ENCODE assay signal across 11 cellular contexts in the genomic region with DNA sequence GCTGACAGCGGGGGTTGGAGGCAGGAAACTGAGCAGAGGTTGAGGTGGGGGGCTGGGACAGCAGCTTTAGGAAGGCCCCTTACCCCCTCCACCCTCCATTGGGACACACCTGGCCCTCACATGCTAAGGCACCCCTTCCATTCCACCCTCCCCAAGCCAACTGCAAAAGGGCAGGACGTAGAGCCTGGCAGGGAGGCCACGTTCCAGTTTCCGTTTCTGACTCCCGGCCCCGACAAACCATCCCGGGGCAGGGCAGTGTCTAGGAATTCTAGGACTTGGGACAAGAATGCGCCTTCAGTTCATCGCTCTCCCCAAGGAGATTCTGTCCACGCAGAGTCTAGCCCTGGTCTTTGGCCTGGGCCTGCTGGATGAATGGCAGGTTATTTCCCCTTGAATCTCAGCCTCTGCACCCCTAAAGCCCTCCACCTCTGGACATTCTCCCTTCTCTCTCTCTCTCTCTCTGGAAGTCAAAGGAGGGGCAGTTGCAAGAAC.
A peak's percentile ranks its signal among the peaks of the same experiment; 100 is the strongest.
DNase-seq lines count a peak whose midpoint lies in the region; ATAC-seq and TF ChIP-seq lines count a peak whose summit lies in the region.
"Had no signal": no experiment of that assay in that cellular context is flagged by ENCODE, and none has a peak within 500 bp of the region (broad histone marks: within the 10 kb centered on the region; RNA-seq: fewer than 3 reads in every experiment).

No MANE protein-coding gene starts in this region.

- no peaks in the 10 kb centered on the region for H3K9me3 Mint-ChIP-seq in nephron progenitor cell

- H3K4me3 Mint-ChIP-seq in nephron progenitor cell: peak overlapping the region; percentile 65

- H3K36me3 Mint-ChIP-seq in nephron progenitor cell (ENCODE audit: low read depth): no peaks in the 10 kb centered on the region

- ATAC-seq in HG03378 (IDR thresholded peaks at IDR 0.05; ENCODE audit: unreplicated experiment) (no peak), GM19467 (IDR thresholded peaks at IDR 0.05; ENCODE audit: unreplicated experiment) (no peak)

- H3K4me3 ChIP-seq in NT2/D1 (ENCODE audit: insufficient read length, low read depth) (peak overlapping the region; percentile 27), iPS-11a (ENCODE audit: low read depth, low read length) (peak overlapping the region; percentile 38)

- H3K4me1 Mint-ChIP-seq in nephron progenitor cell: peaks cover 51% of the 10 kb centered on the region

- DNase-seq in DMS53 (lab: John Stamatoyannopoulos, UW): peak; percentile 72
- no peak for DNase-seq in NT2/D1 (ENCODE audit: low read depth, low spot score)
- DNase-seq in nephron progenitor cell: no peak
- DNase-seq in iPS-NIHi11 (ENCODE audit: low spot score): no peak
- DNase-seq in central memory CD4-positive, alpha-beta T cell: no peak
- DNase-seq: NCI-H1048, NCI-H524 treated with DMSO at 0.1 percent for 48 hours had no signal

- no peaks in the 10 kb centered on the region for H3K9me3 ChIP-seq in NT2/D1 (ENCODE audit: insufficient read depth, low read length)
- H3K9me3 ChIP-seq: esophagus muscularis mucosa had no signal

- peaks cover 98% of the 10 kb centered on the region for H3K27me3 Mint-ChIP-seq in nephron progenitor cell (ENCODE audit: low read depth, poor library complexity)

- peak overlapping the region; percentile 34 for H3K9ac ChIP-seq in NT2/D1 (ENCODE audit: insufficient read length, low read depth)

- no peaks in the 10 kb centered on the region for H3K36me3 ChIP-seq in NT2/D1 (ENCODE audit: insufficient read depth, insufficient read length, low read length)
- H3K36me3 ChIP-seq: esophagus muscularis mucosa had no signal

- peak overlapping the region; percentile 50 for H3K27ac Mint-ChIP-seq in nephron progenitor cell

- peaks cover 50% of the 10 kb centered on the region for H3K4me1 ChIP-seq in NT2/D1 (ENCODE audit: insufficient read depth, insufficient read length)

- TF ChIP-seq CTCF in nephron progenitor cell (IDR thresholded peaks at IDR 0.05): no peak

- peaks cover 98% of the 10 kb centered on the region for H3K27me3 ChIP-seq in NT2/D1 (ENCODE audit: insufficient read depth, insufficient read length)
